In the genomic region with DNA sequence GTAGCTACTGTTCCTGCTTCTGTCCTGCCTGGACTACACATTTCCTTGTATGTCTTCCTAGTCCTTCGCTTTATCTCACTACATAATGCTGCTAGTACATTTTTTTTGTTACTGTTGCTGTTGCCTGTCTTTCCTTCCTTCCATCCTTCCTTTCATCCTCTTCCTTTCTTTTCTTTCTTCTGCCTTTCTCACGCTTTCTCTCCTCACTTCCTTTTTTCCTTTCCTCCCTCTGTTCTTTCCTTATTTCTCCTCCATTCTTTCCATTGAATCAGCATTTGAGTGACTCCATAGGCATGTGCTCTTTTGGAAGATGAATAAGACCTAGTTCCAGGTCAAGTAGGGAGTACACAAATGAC, we compare ENCODE assay signal across 15 cellular contexts. TPM values are rescaled to one million over a fixed set of nuclear protein-coding genes. Genes with fewer than 3 reads are reported as not detected.
DNase-seq lines count a peak whose midpoint lies in the region; ATAC-seq and TF ChIP-seq lines count a peak whose summit lies in the region.
"Had no signal": no experiment of that assay in that cellular context is flagged by ENCODE, and none has a peak within 500 bp of the region (broad histone marks: within the 10 kb centered on the region; RNA-seq: fewer than 3 reads in every experiment).

No MANE protein-coding gene starts in this region.

- ATAC-seq in activated T-cell treated with anti-CD3 and anti-CD28 coated beads, Interleukin-2, amount 50 U/mL, for 72 hours (replicated peaks in 1 of 2) = no peak
- no peak for ATAC-seq in activated T-cell treated with anti-CD3 and anti-CD28 coated beads, Interleukin-2, amount 50 U/mL, for 4 hours
- no peak for ATAC-seq in activated naive CD8-positive, alpha-beta T cell treated with anti-CD3 and anti-CD28 coated beads, Interleukin-2, amount 50 U/mL, for 24 hours
- ATAC-seq in HG03196 (IDR thresholded peaks at IDR 0.05; ENCODE audit: unreplicated experiment) = no peak
- ATAC-seq in naive thymus-derived CD4-positive, alpha-beta T cell = no peak

- H3K4me1 ChIP-seq in mucosa of rectum (ENCODE audit: control insufficient read depth in 2 of 2, insufficient read depth in 2 of 2, low read length in 2 of 2) (no peaks in the 10 kb centered on the region), transverse colon (peaks cover 0 to 4% (median 2%) of the 10 kb centered on the region in 4 donors)
- H3K4me1 ChIP-seq in naive thymus-derived CD4-positive, alpha-beta T cell (ENCODE audit: control insufficient read depth in 2 of 2, insufficient read depth in 2 of 2, low read length in 2 of 2) = no peaks in the 10 kb centered on the region

- no peaks in the 10 kb centered on the region for H3K27me3 ChIP-seq in mucosa of rectum (ENCODE audit: control insufficient read depth in 2 of 2, insufficient read depth in 2 of 2, low read length in 2 of 2)
- H3K27me3 ChIP-seq in transverse colon = no peaks in the 10 kb centered on the region
- no peaks in the 10 kb centered on the region for H3K27me3 ChIP-seq in naive thymus-derived CD4-positive, alpha-beta T cell (ENCODE audit: control insufficient read depth in 2 of 2, insufficient read depth in 2 of 2, low read length in 2 of 2)
- H3K27me3 ChIP-seq: cardiac muscle cell had no signal

- peak overlapping the region in 1 of 2 donors; percentile 6 for H3K4me3 Mint-ChIP-seq in activated T-cell treated with anti-CD3 and anti-CD28 coated beads, Interleukin-2, amount 50 U/mL, for 72 hours
- no peak overlapping the region for H3K4me3 Mint-ChIP-seq in activated T-cell treated with anti-CD3 and anti-CD28 coated beads, Interleukin-2, amount 50 U/mL, for 4 hours
- H3K4me3 Mint-ChIP-seq in activated naive CD8-positive, alpha-beta T cell treated with anti-CD3 and anti-CD28 coated beads, Interleukin-2, amount 50 U/mL, for 24 hours = no peak overlapping the region
- H3K4me3 Mint-ChIP-seq in naive thymus-derived CD4-positive, alpha-beta T cell = no peak overlapping the region
- H3K4me3 Mint-ChIP-seq: activated CD4-positive, alpha-beta memory T cell treated with anti-CD3 and anti-CD28 coated beads, Interleukin-2, amount 10 ng/mL, durations not matched to agents 7 days and 5 days had no signal

- no peak for DNase-seq in activated T-cell treated with anti-CD3 and anti-CD28 coated beads, Interleukin-2, amount 50 U/mL, for 72 hours
- DNase-seq in activated T-cell treated with anti-CD3 and anti-CD28 coated beads, Interleukin-2, amount 50 U/mL, for 4 hours = no peak
- DNase-seq in activated naive CD8-positive, alpha-beta T cell treated with anti-CD3 and anti-CD28 coated beads, Interleukin-2, amount 50 U/mL, for 24 hours = no peak
- no peak for DNase-seq in transverse colon
- no peak for DNase-seq in GOT3 (lab: John Stamatoyannopoulos, UW)
- DNase-seq in naive thymus-derived CD4-positive, alpha-beta T cell = no peak
- DNase-seq: activated CD4-positive, alpha-beta memory T cell treated with anti-CD3 and anti-CD28 coated beads, Interleukin-2, amount 10 ng/mL, durations not matched to agents 7 days and 5 days; activated gamma-delta T cell treated with Interleukin-2 at 50 U/mL for 16 hours; NCI-H524 treated with DMSO at 0.1 percent for 48 hours; retina; RPMI8226; stimulated activated naive CD4-positive, alpha-beta T cell treated with Interleukin-2 at 50 U/mL for 16 hours had no signal

- H3K27ac Mint-ChIP-seq in activated T-cell treated with anti-CD3 and anti-CD28 coated beads, Interleukin-2, amount 50 U/mL, for 72 hours = peak overlapping the region; percentile 1
- H3K27ac Mint-ChIP-seq in activated naive CD8-positive, alpha-beta T cell treated with anti-CD3 and anti-CD28 coated beads, Interleukin-2, amount 50 U/mL, for 24 hours = peak overlapping the region; percentile 40
- H3K27ac Mint-ChIP-seq in naive thymus-derived CD4-positive, alpha-beta T cell = peak overlapping the region in 1 of 9 donors; percentile 2
- H3K27ac Mint-ChIP-seq: activated CD4-positive, alpha-beta memory T cell treated with anti-CD3 and anti-CD28 coated beads, Interleukin-2, amount 10 ng/mL, durations not matched to agents 7 days and 5 days had no signal

- no peaks in the 10 kb centered on the region for H3K27me3 Mint-ChIP-seq in activated T-cell treated with anti-CD3 and anti-CD28 coated beads, Interleukin-2, amount 50 U/mL, for 72 hours (ENCODE audit: low read depth)
- no peaks in the 10 kb centered on the region for H3K27me3 Mint-ChIP-seq in activated T-cell treated with anti-CD3 and anti-CD28 coated beads, Interleukin-2, amount 50 U/mL, for 4 hours (ENCODE audit: low read depth)
- no peaks in the 10 kb centered on the region for H3K27me3 Mint-ChIP-seq in activated naive CD8-positive, alpha-beta T cell treated with anti-CD3 and anti-CD28 coated beads, Interleukin-2, amount 50 U/mL, for 24 hours
- H3K27me3 Mint-ChIP-seq in naive thymus-derived CD4-positive, alpha-beta T cell = no peaks in the 10 kb centered on the region
- H3K27me3 Mint-ChIP-seq: activated CD4-positive, alpha-beta memory T cell treated with anti-CD3 and anti-CD28 coated beads, Interleukin-2, amount 10 ng/mL, durations not matched to agents 7 days and 5 days had no signal

- H3K36me3 ChIP-seq in mucosa of rectum (ENCODE audit: control insufficient read depth in 2 of 2, insufficient read depth in 2 of 2, low read length in 2 of 2) (peaks cover 15 to 33% of the 10 kb centered on the region in 2 donors), transverse colon (no peaks in the 10 kb centered on the region)
- peaks cover 3 to 29% (median 4%) of the 10 kb centered on the region in 3 experiments for H3K36me3 ChIP-seq in naive thymus-derived CD4-positive, alpha-beta T cell (ENCODE audit: control insufficient read depth in 2 of 3, insufficient read depth in 3 of 3, low read length in 3 of 3)

- CTCF ChIA-PET in naive thymus-derived CD4-positive, alpha-beta T cell (lab: Charles Lee) = interaction anchor here (0.6 kb wide), 1 partner anchor 1795 kb away, joined by 4 read pairs; no protein-coding TSS in a partner anchor

- H3K4me3 ChIP-seq in mucosa of rectum (ENCODE audit: low read length in 2 of 2) (no peak overlapping the region), transverse colon (no peak overlapping the region)
- no peak overlapping the region for H3K4me3 ChIP-seq in naive thymus-derived CD4-positive, alpha-beta T cell (ENCODE audit: low read length)
- H3K4me3 ChIP-seq: cardiac muscle cell had no signal

- TF ChIP-seq CTCF in transverse colon (IDR thresholded peaks at IDR 0.05) = no peak

- H3K4me1 Mint-ChIP-seq in activated T-cell treated with anti-CD3 and anti-CD28 coated beads, Interleukin-2, amount 50 U/mL, for 72 hours (ENCODE audit: low read depth) = peaks cover 14% of the 10 kb centered on the region
- H3K4me1 Mint-ChIP-seq in activated T-cell treated with anti-CD3 and anti-CD28 coated beads, Interleukin-2, amount 50 U/mL, for 4 hours (ENCODE audit: low read depth) = peaks cover 21% of the 10 kb centered on the region
- peaks cover 21% of the 10 kb centered on the region for H3K4me1 Mint-ChIP-seq in activated naive CD8-positive, alpha-beta T cell treated with anti-CD3 and anti-CD28 coated beads, Interleukin-2, amount 50 U/mL, for 24 hours
- peaks cover 0 to 11% (median 8%) of the 10 kb centered on the region in 7 donors for H3K4me1 Mint-ChIP-seq in naive thymus-derived CD4-positive, alpha-beta T cell

- H3K9me3 ChIP-seq in mucosa of rectum (ENCODE audit: control insufficient read depth in 2 of 2, low read length in 2 of 2) (no peaks in the 10 kb centered on the region), transverse colon (no peaks in the 10 kb centered on the region)
- no peaks in the 10 kb centered on the region for H3K9me3 ChIP-seq in naive thymus-derived CD4-positive, alpha-beta T cell (ENCODE audit: control insufficient read depth in 2 of 3, low read length in 3 of 3)

- 90 to 96% methylated on average over 2 of the region's 2 CpGs for WGBS in transverse colon (ENCODE audit: low coverage in 1 of 2), 2 donors

- H3K36me3 Mint-ChIP-seq in activated T-cell treated with anti-CD3 and anti-CD28 coated beads, Interleukin-2, amount 50 U/mL, for 72 hours (ENCODE audit: insufficient read depth in 2 of 2) = peaks cover 7 to 12% of the 10 kb centered on the region in 2 donors
- H3K36me3 Mint-ChIP-seq in activated T-cell treated with anti-CD3 and anti-CD28 coated beads, Interleukin-2, amount 50 U/mL, for 4 hours (ENCODE audit: insufficient read depth) = peaks cover 30% of the 10 kb centered on the region
- H3K36me3 Mint-ChIP-seq in activated naive CD8-positive, alpha-beta T cell treated with anti-CD3 and anti-CD28 coated beads, Interleukin-2, amount 50 U/mL, for 24 hours (ENCODE audit: low read depth) = peaks cover 38% of the 10 kb centered on the region
- H3K36me3 Mint-ChIP-seq in naive thymus-derived CD4-positive, alpha-beta T cell = peaks cover 10 to 63% (median 31%) of the 10 kb centered on the region in 5 donors

- in situ Hi-C loops in transverse colon (cut with MboI; ENCODE audit: low pct_ligation_motif_present in 1 of 4, low pct_unique_long_range_greater_than_20kb in 1 of 4, low sequenced_read_pairs in 3 of 4) = no loop called here

- peak overlapping the region; percentile 6 to 7 for H3K27ac ChIP-seq in mucosa of rectum (ENCODE audit: low read depth in 2 of 2, low read length in 2 of 2)
- H3K27ac ChIP-seq in transverse colon = peak overlapping the region; percentile 42 to 73 (median 66)
- no peak overlapping the region for H3K27ac ChIP-seq in naive thymus-derived CD4-positive, alpha-beta T cell (ENCODE audit: low read depth, low read length)
- H3K27ac ChIP-seq: cardiac muscle cell had no signal

- intact Hi-C loops in transverse colon (cut with DNase I; ENCODE audit: low total_unique reads) = no loop called here
- intact Hi-C loops in naive thymus-derived CD4-positive, alpha-beta T cell (cut with micrococcal nuclease) = no loop called here

- no peak for TF ChIP-seq EP300 in transverse colon (IDR thresholded peaks at IDR 0.05; ENCODE audit: low read depth)

- no peaks in the 10 kb centered on the region for H3K9me3 Mint-ChIP-seq in activated T-cell treated with anti-CD3 and anti-CD28 coated beads, Interleukin-2, amount 50 U/mL, for 72 hours
- H3K9me3 Mint-ChIP-seq in activated T-cell treated with anti-CD3 and anti-CD28 coated beads, Interleukin-2, amount 50 U/mL, for 4 hours = no peaks in the 10 kb centered on the region
- H3K9me3 Mint-ChIP-seq in activated naive CD8-positive, alpha-beta T cell treated with anti-CD3 and anti-CD28 coated beads, Interleukin-2, amount 50 U/mL, for 24 hours = no peaks in the 10 kb centered on the region
- no peaks in the 10 kb centered on the region for H3K9me3 Mint-ChIP-seq in naive thymus-derived CD4-positive, alpha-beta T cell
- H3K9me3 Mint-ChIP-seq: activated CD4-positive, alpha-beta memory T cell treated with anti-CD3 and anti-CD28 coated beads, Interleukin-2, amount 10 ng/mL, durations not matched to agents 7 days and 5 days had no signal

- no peak overlapping the region for H3K9ac ChIP-seq in mucosa of rectum (ENCODE audit: low read depth in 1 of 2, low read length in 2 of 2)

- no peak for TF ChIP-seq POLR2A in transverse colon (IDR thresholded peaks at IDR 0.05)

- POLR2A ChIA-PET in naive thymus-derived CD4-positive, alpha-beta T cell (lab: Charles Lee) = no interaction called here

RNA-seq across cellular contexts. Expression of a gene that starts 46.3 kb away (rescaled TPM):
- total RNA-seq in activated T-cell treated with anti-CD3 and anti-CD28 coated beads, Interleukin-2, amount 50 U/mL, for 72 hours = 10 to 100 TPM; 47.3 to 50.9 TPM
- total RNA-seq in activated T-cell treated with anti-CD3 and anti-CD28 coated beads, Interleukin-2, amount 50 U/mL, for 4 hours = 10 to 100 TPM; 48.8 to 52.4 (median 49.0) TPM
- 10 to 100 TPM; 17.2 to 35.2 (median 23.7) TPM for total RNA-seq in transverse colon
- 10 to 100 TPM; 52.1 to 81.2 (median 58.2) TPM for total RNA-seq in naive thymus-derived CD4-positive, alpha-beta T cell
- polyA plus RNA-seq in naive thymus-derived CD4-positive, alpha-beta T cell = 10 to 100 TPM in 1 of 2 donors, 1 to 10 TPM in 1; 4.5 to 12.7 TPM
